ENCODE assay signal across 11 cellular contexts in genomic region chr3:39249453-39250115, GRCh38. TPM values are rescaled to one million over a fixed set of nuclear protein-coding genes. Genes with fewer than 3 reads are reported as not detected.
A peak's percentile ranks its signal among the peaks of the same experiment; 100 is the strongest.
DNase-seq lines count a peak whose midpoint lies in the region; ATAC-seq and TF ChIP-seq lines count a peak whose summit lies in the region.
"Had no signal": no experiment of that assay in that cellular context is flagged by ENCODE, and none has a peak within 500 bp of the region (broad histone marks: within the 10 kb centered on the region; RNA-seq: fewer than 3 reads in every experiment).

No MANE protein-coding gene starts in this region.

- H3K4me3 ChIP-seq in brain microvascular endothelial cell (ENCODE audit: low read depth, low read length): no peak overlapping the region
- H3K4me3 ChIP-seq: thyroid gland had no signal

- H3K9me3 Mint-ChIP-seq in activated CD8-positive, alpha-beta T cell treated with anti-CD3 and anti-CD28 coated beads, Interleukin-2, amount 10 ng/mL, durations not matched to agents 7 days and 5 days (ENCODE audit: insufficient read depth): no peaks in the 10 kb centered on the region
- H3K9me3 Mint-ChIP-seq in natural killer cell: no peaks in the 10 kb centered on the region

- H3K36me3 ChIP-seq in brain microvascular endothelial cell (replicated peaks): no peaks in the 10 kb centered on the region
- H3K36me3 ChIP-seq: thyroid gland had no signal

- H3K27ac Mint-ChIP-seq in activated CD8-positive, alpha-beta T cell treated with anti-CD3 and anti-CD28 coated beads, Interleukin-2, amount 10 ng/mL, durations not matched to agents 7 days and 5 days: no peak overlapping the region
- peak overlapping the region; percentile 83 to 89 for H3K27ac Mint-ChIP-seq in natural killer cell

- intact Hi-C loops in natural killer cell (cut with micrococcal nuclease): loop anchor here (2.0 kb wide), 1 partner anchor 15 kb away; no protein-coding TSS in a partner anchor

- in situ Hi-C loops in brain microvascular endothelial cell (cut with HindIII; ENCODE audit: low pct_ligation_motif_present, low sequenced_read_pairs): no loop called here

- H3K4me1 Mint-ChIP-seq in activated CD8-positive, alpha-beta T cell treated with anti-CD3 and anti-CD28 coated beads, Interleukin-2, amount 10 ng/mL, durations not matched to agents 7 days and 5 days (ENCODE audit: low read depth): no peaks in the 10 kb centered on the region
- peaks cover 55 to 69% of the 10 kb centered on the region in 2 donors for H3K4me1 Mint-ChIP-seq in natural killer cell

- H3K4me3 Mint-ChIP-seq in activated CD8-positive, alpha-beta T cell treated with anti-CD3 and anti-CD28 coated beads, Interleukin-2, amount 10 ng/mL, durations not matched to agents 7 days and 5 days: no peak overlapping the region
- H3K4me3 Mint-ChIP-seq in natural killer cell: peak overlapping the region; percentile 66

- DNase-seq in activated CD8-positive, alpha-beta T cell treated with anti-CD3 and anti-CD28 coated beads, Interleukin-2, amount 10 ng/mL, durations not matched to agents 7 days and 5 days: peak; percentile 13
- DNase-seq in natural killer cell: no peak
- DNase-seq in DMS153 treated with DMSO at 0.1 percent for 48 hours (lab: John Stamatoyannopoulos, UW; ENCODE audit: unreplicated experiment): no peak
- DNase-seq in 8988T: no peak
- DNase-seq in brain microvascular endothelial cell: no peak
- DNase-seq in activated effector memory CD4-positive, alpha-beta T cell treated with anti-CD3 and anti-CD28 coated beads, Interleukin-2, amount 50 U/mL, for 16 hours: no peak
- DNase-seq: NCI-H524, posterior cingulate gyrus, thyroid gland had no signal

- CTCF ChIA-PET in activated CD8-positive, alpha-beta T cell treated with anti-CD3 and anti-CD28 coated beads, Interleukin-2, amount 10 ng/mL, durations not matched to agents 7 days and 5 days (lab: Charles Lee): interaction anchor here (1.0 to 2.5 kb wide), 2 partner anchors 16 to 39 kb away, joined by 3 to 12 read pairs; no protein-coding TSS in a partner anchor

- POLR2A ChIA-PET in activated CD8-positive, alpha-beta T cell treated with anti-CD3 and anti-CD28 coated beads, Interleukin-2, amount 10 ng/mL, durations not matched to agents 7 days and 5 days (lab: Charles Lee): no interaction called here

- H3K27me3 ChIP-seq in brain microvascular endothelial cell (replicated peaks): no peaks in the 10 kb centered on the region
- H3K27me3 ChIP-seq: thyroid gland had no signal

- H3K27ac ChIP-seq in brain microvascular endothelial cell: no peak overlapping the region
- H3K27ac ChIP-seq: thyroid gland had no signal

- peak; percentile 68 for ATAC-seq in GM18498 (IDR thresholded peaks at IDR 0.05; ENCODE audit: unreplicated experiment)
- ATAC-seq in HG02610 (IDR thresholded peaks at IDR 0.05; ENCODE audit: unreplicated experiment): peak; percentile 76
- ATAC-seq in activated CD8-positive, alpha-beta T cell treated with anti-CD3 and anti-CD28 coated beads, Interleukin-2, amount 10 ng/mL, durations not matched to agents 7 days and 5 days: no peak
- peak; percentile 76 to 90 (median 86) for ATAC-seq in natural killer cell

- H3K27me3 Mint-ChIP-seq in activated CD8-positive, alpha-beta T cell treated with anti-CD3 and anti-CD28 coated beads, Interleukin-2, amount 10 ng/mL, durations not matched to agents 7 days and 5 days (ENCODE audit: low read depth): peaks cover 14% of the 10 kb centered on the region
- H3K27me3 Mint-ChIP-seq in natural killer cell (ENCODE audit: low read depth in 2 of 2): no peaks in the 10 kb centered on the region

- no peaks in the 10 kb centered on the region for H3K36me3 Mint-ChIP-seq in activated CD8-positive, alpha-beta T cell treated with anti-CD3 and anti-CD28 coated beads, Interleukin-2, amount 10 ng/mL, durations not matched to agents 7 days and 5 days (ENCODE audit: low read depth)
- H3K36me3 Mint-ChIP-seq in natural killer cell: peaks cover 3% of the 10 kb centered on the region

- TF ChIP-seq CTCF in natural killer cell (IDR thresholded peaks at IDR 0.05) (no peak), brain microvascular endothelial cell (IDR thresholded peaks at IDR 0.05; ENCODE audit: low read depth, low read length, missing control alignments) (no peak)

RNA-seq across cellular contexts. Expression of gene CX3CR1, which starts 30.3 kb away (rescaled TPM):
- under 1 TPM; 0.42 to 0.95 TPM for total RNA-seq in activated CD8-positive, alpha-beta T cell treated with anti-CD3 and anti-CD28 coated beads, Interleukin-2, amount 10 ng/mL, durations not matched to agents 7 days and 5 days
- 100 to 1,000 TPM; 203 to 459 (median 405) TPM for total RNA-seq in natural killer cell

RNA-seq across cellular contexts. Expression of gene XIRP1, which starts 57.2 kb away (rescaled TPM):
- total RNA-seq in activated CD8-positive, alpha-beta T cell treated with anti-CD3 and anti-CD28 coated beads, Interleukin-2, amount 10 ng/mL, durations not matched to agents 7 days and 5 days: not detected
- total RNA-seq in natural killer cell: under 1 TPM; 0.14 to 0.40 (median 0.24) TPM
- total RNA-seq: thyroid gland had no signal

Comparison
In these comparisons a context has a peak if more than half of its experiments do, and no peak if none do; other contexts are left out.
1. RNA of gene CX3CR1, which starts 30.3 kb away (total RNA-seq): 203 to 459 TPM in natural killer cell; 0.42 to 0.95 TPM in activated CD8-positive, alpha-beta T cell treated with anti-CD3 and anti-CD28 coated beads, Interleukin-2, amount 10 ng/mL, durations not matched to agents 7 days and 5 days; every median in the first group is over 100 times any median in the second.